13 cellular contexts compared by ENCODE assay signal in genomic region chr4:95572304-95572991, GRCh38. TPM values are rescaled to one million over a fixed set of nuclear protein-coding genes. Genes with fewer than 3 reads are reported as not detected.
A peak's percentile ranks its signal among the peaks of the same experiment; 100 is the strongest.
DNase-seq lines count a peak whose midpoint lies in the region; ATAC-seq, FAIRE-seq and TF ChIP-seq lines count a peak whose summit lies in the region.
"Had no signal": no experiment of that assay in that cellular context is flagged by ENCODE, and none has a peak within 500 bp of the region (broad histone marks: within the 10 kb centered on the region; RNA-seq: fewer than 3 reads in every experiment).

No MANE protein-coding gene starts in this region.

- H3K9me3 Mint-ChIP-seq in astrocyte (ENCODE audit: unreplicated experiment) = peaks cover 8% of the 10 kb centered on the region
- peaks cover 24% of the 10 kb centered on the region for H3K9me3 Mint-ChIP-seq in natural killer cell treated with Interleukin-12 subunit alpha and Interleukin-12 subunit beta and Interleukin-15 and Interleukin-18, amount 100 ng/mL, for 72 hours

- no peak for FAIRE-seq in astrocyte (lab: Jason Lieb, UNC)
- FAIRE-seq: GM12892 had no signal

- H3K4me1 Mint-ChIP-seq in astrocyte (ENCODE audit: low read depth, unreplicated experiment) = peaks cover 6% of the 10 kb centered on the region
- H3K4me1 Mint-ChIP-seq in natural killer cell treated with Interleukin-12 subunit alpha and Interleukin-12 subunit beta and Interleukin-15 and Interleukin-18, amount 100 ng/mL, for 72 hours (ENCODE audit: low read depth in 2 of 2) = no peaks in the 10 kb centered on the region
- H3K4me1 Mint-ChIP-seq: IgD-negative memory B cell had no signal

- no peaks in the 10 kb centered on the region for H4K20me1 ChIP-seq in astrocyte (ENCODE audit: insufficient read depth, low read length)

- H3K9me3 ChIP-seq in astrocyte (ENCODE audit: insufficient read depth, low read depth, low read length) (peaks cover 4% of the 10 kb centered on the region), upper lobe of left lung (peaks cover 0 to 3% (median 0%) of the 10 kb centered on the region in 4 donors)
- H3K9me3 ChIP-seq: suprapubic skin had no signal

- TF ChIP-seq POLR2A in upper lobe of left lung (IDR thresholded peaks at IDR 0.05) = no peak

- TF ChIP-seq CTCF in astrocyte (IDR thresholded peaks at IDR 0.05; ENCODE audit: insufficient read depth, low read depth, low read length) (no peak), upper lobe of left lung (IDR thresholded peaks at IDR 0.05) (no peak)

- peak overlapping the region; percentile 35 for H3K27ac Mint-ChIP-seq in astrocyte (ENCODE audit: unreplicated experiment)
- H3K27ac Mint-ChIP-seq in natural killer cell treated with Interleukin-12 subunit alpha and Interleukin-12 subunit beta and Interleukin-15 and Interleukin-18, amount 100 ng/mL, for 72 hours = no peak overlapping the region
- H3K27ac Mint-ChIP-seq: activated CD8-positive, alpha-beta T cell treated with anti-CD3 and anti-CD28 coated beads for 36 hours; IgD-negative memory B cell had no signal

- no peak overlapping the region for H3K27ac ChIP-seq in astrocyte (ENCODE audit: low read depth, low read length)
- H3K27ac ChIP-seq in upper lobe of left lung = no peak overlapping the region
- H3K27ac ChIP-seq: suprapubic skin had no signal

- no peak overlapping the region for H3K4me3 ChIP-seq in astrocyte (ENCODE audit: insufficient read depth, low read depth, low read length)
- no peak overlapping the region for H3K4me3 ChIP-seq in upper lobe of left lung
- H3K4me3 ChIP-seq: suprapubic skin had no signal

- H3K4me3 Mint-ChIP-seq in astrocyte (ENCODE audit: unreplicated experiment) = peak overlapping the region; percentile 20
- H3K4me3 Mint-ChIP-seq in natural killer cell treated with Interleukin-12 subunit alpha and Interleukin-12 subunit beta and Interleukin-15 and Interleukin-18, amount 100 ng/mL, for 72 hours = no peak overlapping the region
- H3K4me3 Mint-ChIP-seq: activated CD8-positive, alpha-beta T cell treated with anti-CD3 and anti-CD28 coated beads for 36 hours had no signal

- no peak overlapping the region for H3K4me2 ChIP-seq in astrocyte (ENCODE audit: low read length)

- H3K79me2 ChIP-seq in astrocyte (ENCODE audit: insufficient read depth, low read length) = no peaks in the 10 kb centered on the region

- H3K4me1 ChIP-seq in astrocyte (ENCODE audit: insufficient read depth, low read length) (no peaks in the 10 kb centered on the region), upper lobe of left lung (no peaks in the 10 kb centered on the region)
- H3K4me1 ChIP-seq: suprapubic skin had no signal

- H3K27me3 Mint-ChIP-seq in astrocyte (ENCODE audit: low read depth, unreplicated experiment) = no peaks in the 10 kb centered on the region
- H3K27me3 Mint-ChIP-seq in natural killer cell treated with Interleukin-12 subunit alpha and Interleukin-12 subunit beta and Interleukin-15 and Interleukin-18, amount 100 ng/mL, for 72 hours = no peaks in the 10 kb centered on the region
- H3K27me3 Mint-ChIP-seq: activated CD8-positive, alpha-beta T cell treated with anti-CD3 and anti-CD28 coated beads for 36 hours; IgD-negative memory B cell had no signal

- H3K36me3 ChIP-seq in astrocyte (ENCODE audit: insufficient read depth, low read length) (no peaks in the 10 kb centered on the region), upper lobe of left lung (no peaks in the 10 kb centered on the region)
- H3K36me3 ChIP-seq: suprapubic skin had no signal

- DNase-seq in NCI-H748 (lab: John Stamatoyannopoulos, UW; ENCODE audit: unreplicated experiment) = peak; percentile 67
- DNase-seq in NCI-H748 treated with DMSO at 0.1 percent for 48 hours (lab: John Stamatoyannopoulos, UW) = no peak
- DNase-seq in astrocyte (ENCODE audit: low read depth) = no peak
- peak; percentile 49 for DNase-seq in iPS-NIHi11 (ENCODE audit: low spot score)
- no peak for DNase-seq in upper lobe of left lung
- DNase-seq in NCI-H187 treated with DMSO at 0.1 percent for 48 hours (lab: John Stamatoyannopoulos, UW) = no peak
- no peak for DNase-seq in natural killer cell treated with Interleukin-12 subunit alpha and Interleukin-12 subunit beta and Interleukin-15 and Interleukin-18, amount 100 ng/mL, for 72 hours (ENCODE audit: low spot score)
- no peak for DNase-seq in NCI-H2081 (lab: John Stamatoyannopoulos, UW)
- DNase-seq: activated CD8-positive, alpha-beta T cell treated with anti-CD3 and anti-CD28 coated beads for 36 hours had no signal

- H2AFZ ChIP-seq in astrocyte (ENCODE audit: low read depth, low read length) = no peak overlapping the region

- H3K36me3 Mint-ChIP-seq in astrocyte (ENCODE audit: low read depth, unreplicated experiment) = no peaks in the 10 kb centered on the region
- H3K36me3 Mint-ChIP-seq in natural killer cell treated with Interleukin-12 subunit alpha and Interleukin-12 subunit beta and Interleukin-15 and Interleukin-18, amount 100 ng/mL, for 72 hours = peaks cover 11% of the 10 kb centered on the region
- H3K36me3 Mint-ChIP-seq: IgD-negative memory B cell had no signal

- H3K27me3 ChIP-seq in astrocyte (ENCODE audit: insufficient read depth, low read length) = no peaks in the 10 kb centered on the region
- no peaks in the 10 kb centered on the region for H3K27me3 ChIP-seq in upper lobe of left lung
- H3K27me3 ChIP-seq: suprapubic skin had no signal

- ATAC-seq in upper lobe of left lung (ENCODE audit: low FRiP score in 2 of 2) = peak; percentile 37 to 81
- ATAC-seq in natural killer cell treated with Interleukin-12 subunit alpha and Interleukin-12 subunit beta and Interleukin-15 and Interleukin-18, amount 100 ng/mL, for 72 hours = no peak
- ATAC-seq: activated CD8-positive, alpha-beta T cell treated with anti-CD3 and anti-CD28 coated beads for 36 hours; left colon had no signal

- no peak overlapping the region for H3K9ac ChIP-seq in astrocyte (ENCODE audit: low read length)

- 43 to 55% methylated on average over 5 to 6 of the region's 6 CpGs for WGBS in upper lobe of left lung, 2 donors

- no peak for TF ChIP-seq EP300 in upper lobe of left lung (IDR thresholded peaks at IDR 0.05)

RNA-seq across cellular contexts. Expression of gene UNC5C, which starts 23.7 kb away (rescaled TPM):
- 3.1 and 5.7 TPM in 2 replicates for total RNA-seq in astrocyte
- 10 to 100 TPM in 1 of 6 donors, 1 to 10 TPM in 5; 1.8 to 14.7 (median 3.2) TPM for total RNA-seq in upper lobe of left lung
- total RNA-seq in natural killer cell treated with Interleukin-12 subunit alpha and Interleukin-12 subunit beta and Interleukin-15 and Interleukin-18, amount 100 ng/mL, for 72 hours = not detected
- total RNA-seq: activated CD8-positive, alpha-beta T cell treated with anti-CD3 and anti-CD28 coated beads for 36 hours had no signal

Comparison
In these comparisons a context has a peak if more than half of its experiments do, and no peak if none do; other contexts are left out.
1. DNase-seq: peak in NCI-H748 (single experiment) and iPS-NIHi11 (single experiment); none in NCI-H748 treated with DMSO at 0.1 percent for 48 hours (single experiment), astrocyte (single experiment), upper lobe of left lung (0 of 2), NCI-H187 treated with DMSO at 0.1 percent for 48 hours (single experiment), natural killer cell treated with Interleukin-12 subunit alpha and Interleukin-12 subunit beta and Interleukin-15 and Interleukin-18, amount 100 ng/mL, for 72 hours (single experiment) and NCI-H2081 (0 of 2).
2. ATAC-seq: peak in upper lobe of left lung (2 of 2); none in natural killer cell treated with Interleukin-12 subunit alpha and Interleukin-12 subunit beta and Interleukin-15 and Interleukin-18, amount 100 ng/mL, for 72 hours (0 of 2).